ENCODE assay signal across 8 cellular contexts in the genomic region with DNA sequence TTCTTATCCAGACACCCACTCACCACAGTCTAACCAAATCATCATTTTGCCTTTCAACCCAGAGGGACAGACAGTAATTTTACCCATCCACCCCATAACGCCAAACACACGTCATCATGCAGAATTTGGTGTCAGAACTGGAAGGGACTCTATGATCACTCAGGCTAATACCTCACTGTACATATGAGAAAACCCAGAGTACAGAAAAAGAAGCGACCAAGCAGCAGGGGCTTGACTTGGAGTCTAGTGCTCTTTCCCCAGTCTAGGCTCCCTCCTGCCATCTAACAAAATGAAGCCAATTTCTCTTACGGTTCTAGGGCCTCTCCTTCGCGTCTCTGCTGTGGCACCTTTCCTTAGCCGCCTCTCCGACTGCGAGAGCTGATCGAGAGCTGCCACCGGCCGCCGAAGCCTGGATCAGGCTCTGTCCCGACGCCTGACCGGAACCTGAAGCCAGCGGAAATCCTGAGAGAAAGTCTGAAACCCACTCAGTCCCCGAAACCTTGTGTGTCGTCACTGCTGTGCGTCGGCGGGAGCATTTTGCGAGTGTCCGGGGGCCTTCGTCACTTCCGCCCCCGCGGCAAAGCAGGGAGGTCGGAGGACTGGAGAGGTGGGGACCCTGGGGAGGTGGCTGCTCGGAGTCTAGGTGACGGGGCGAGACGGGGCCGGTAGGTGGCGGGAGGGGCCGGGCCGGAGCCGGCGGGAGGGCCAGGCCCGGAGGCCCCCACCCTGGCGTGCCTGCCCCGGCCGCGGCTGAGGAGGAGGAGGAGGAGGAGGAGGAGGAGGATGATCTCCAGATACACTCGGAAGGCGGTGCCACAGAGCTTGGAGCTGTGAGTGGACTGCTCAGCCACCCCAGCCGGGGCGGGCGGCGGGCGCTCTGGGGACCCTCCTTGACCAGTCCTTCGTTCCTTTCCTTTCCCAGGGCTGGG. TPM values are rescaled to one million over a fixed set of nuclear protein-coding genes. Genes with fewer than 3 reads are reported as not detected.
DNase-seq lines count a peak whose midpoint lies in the region; ATAC-seq and TF ChIP-seq lines count a peak whose summit lies in the region.

ECD (minus strand) TSS at position 452 of the 929 bp plus-strand sequence. CDS start 4,071 bp downstream, outside the sequence.
FAM149B1 (plus strand) TSS at position 563 of the 929 bp plus-strand sequence; CDS start at position 784, 221 bp downstream.

- peak; percentile 94 for DNase-seq in BE2C
- peak; percentile 79 to 91 for DNase-seq in NCI-H526 (lab: John Stamatoyannopoulos, UW)
- DNase-seq in activated CD4-positive, alpha-beta T cell treated with anti-CD3 and anti-CD28 coated beads for 48 hours, result peak; percentile 96
- DNase-seq in colonic mucosa, result peak; percentile 96
- peak; percentile 95 for DNase-seq in kidney tubule cell (ENCODE audit: low spot score)
- peak; percentile 87 to 92 (median 90) for DNase-seq in stimulated activated CD4-positive, alpha-beta T cell treated with anti-CD3 and anti-CD28 coated beads, Interleukin-1b, Interleukin-23, amount 100 ng/mL, for 24 hours (ENCODE audit: low read depth in 4 of 4, low spot score in 1 of 4)

- no peak for TF ChIP-seq CTCF in BE2C (IDR thresholded peaks at IDR 0.05; ENCODE audit: low read depth, low read length)
- TF ChIP-seq CTCF in colonic mucosa (IDR thresholded peaks at IDR 0.05), result no peak

- H3K4me1 ChIP-seq in BE2C (peaks cover 4% of the 10 kb centered on the region), colonic mucosa (no peaks in the 10 kb centered on the region)

- H3K9me3 ChIP-seq in BE2C (no peaks in the 10 kb centered on the region), colonic mucosa (no peaks in the 10 kb centered on the region)

- H3K4me3 ChIP-seq in BE2C (ENCODE audit: low read depth, low read length) (peak within 1 kb of the TSS; percentile 91), colonic mucosa (peak within 1 kb of the TSS; percentile 66)

- intact Hi-C loops in colonic mucosa (cut with DNase I), result loop anchor here (5.0 kb wide), 1 partner anchor 71 kb away; the partner anchor contains the start of gene P4HA1

- peak; percentile 95 for TF ChIP-seq POLR2A in GM19193 (IDR thresholded peaks at IDR 0.05; ENCODE audit: extremely low read depth, insufficient read depth, insufficient read length)

- peak within 1 kb of the TSS; percentile 88 for H3K27ac ChIP-seq in colonic mucosa

- H3K9ac ChIP-seq in colonic mucosa (ENCODE audit: low read depth in 2 of 2, low read length in 2 of 2), result peak within 1 kb of the TSS; percentile 93 to 94

- H3K27me3 ChIP-seq in BE2C, result no peaks in the 10 kb centered on the region
- H3K27me3 ChIP-seq in colonic mucosa, result no peaks in the 10 kb centered on the region

- peak; percentile 87 for ATAC-seq in HG03442 (IDR thresholded peaks at IDR 0.05; ENCODE audit: unreplicated experiment)

- H3K36me3 ChIP-seq in BE2C, result peaks cover 15% of the 10 kb centered on the region
- no peaks in the 10 kb centered on the region for H3K36me3 ChIP-seq in colonic mucosa

RNA-seq across cellular contexts. Expression of gene ECD, which starts in this region (rescaled TPM):
- polyA plus RNA-seq in BE2C (2012; ENCODE audit: insufficient read depth, insufficient read length, low read depth), result 42.1 TPM
- 10 to 100 TPM; 17.1 to 18.2 TPM for total RNA-seq in colonic mucosa

RNA-seq across cellular contexts. Expression of gene FAM149B1, which starts in this region (rescaled TPM):
- polyA plus RNA-seq in BE2C (2012; ENCODE audit: insufficient read depth, insufficient read length, low read depth), result 15.5 TPM
- total RNA-seq in colonic mucosa, result 10 to 100 TPM; 14.0 to 16.4 TPM

Comparison
In these comparisons a context has a peak if more than half of its experiments do, and no peak if none do; other contexts are left out.
1. Peak in every context shown above with its lines: DNase-seq, ATAC-seq, H3K4me3 ChIP-seq and H3K27ac ChIP-seq.